8 cellular contexts compared by ENCODE assay signal in the genomic region with DNA sequence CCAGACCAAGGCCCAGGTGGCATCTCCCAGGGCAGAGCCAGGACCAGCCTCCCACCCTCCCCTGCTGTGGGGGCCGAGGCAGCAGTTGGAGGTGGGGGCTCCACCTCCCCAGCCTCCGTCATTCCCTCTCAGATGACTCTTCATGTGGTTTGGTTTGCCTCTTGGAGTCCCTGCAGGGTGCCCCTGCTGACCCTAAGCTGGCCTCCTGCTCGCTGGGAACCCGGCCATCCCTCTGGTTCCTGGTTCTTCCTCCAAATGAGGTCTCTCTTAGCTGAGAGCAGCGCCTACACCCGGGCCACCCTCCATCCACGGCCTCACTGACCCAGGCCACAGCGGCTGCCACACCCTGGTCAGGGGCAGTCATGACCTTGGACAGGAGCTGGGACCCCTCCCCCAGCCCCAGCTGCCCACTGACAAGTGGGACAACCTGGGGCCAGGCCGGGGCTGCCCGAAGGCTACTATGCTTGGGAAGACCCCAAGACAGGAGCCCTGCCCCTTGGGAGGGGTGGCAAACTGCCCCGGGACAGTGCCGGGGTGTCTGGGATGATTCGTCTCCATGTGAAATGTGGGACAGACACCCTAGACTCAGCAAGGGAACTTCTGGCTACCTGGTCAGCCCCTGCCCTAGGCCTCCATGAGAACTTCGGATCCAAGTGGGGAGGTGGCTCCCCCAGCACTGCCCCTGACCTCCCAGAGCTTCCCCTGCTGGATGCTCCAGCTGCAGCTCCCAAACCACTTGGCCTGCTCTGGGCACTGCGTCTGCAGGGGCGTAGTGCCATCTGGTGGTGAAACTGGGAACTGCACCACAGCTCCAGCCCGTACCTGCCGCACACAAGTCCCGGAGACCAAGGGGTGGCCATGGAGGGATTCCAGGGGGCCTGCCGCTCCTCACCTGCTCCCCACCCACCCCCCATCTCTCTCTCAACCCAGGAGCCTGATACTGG.
DNase-seq lines count a peak whose midpoint lies in the region; ATAC-seq, FAIRE-seq and TF ChIP-seq lines count a peak whose summit lies in the region.

No MANE protein-coding gene starts in this region.

- no peaks in the 10 kb centered on the region for H3K9me3 ChIP-seq in endothelial cell of umbilical vein (replicated peaks; ENCODE audit: control insufficient read depth, insufficient read depth, low read length)

- TF ChIP-seq CTCF in CD14-positive monocyte (IDR thresholded peaks at IDR 0.05) (peak; percentile 98), endothelial cell of umbilical vein (IDR thresholded peaks at IDR 0.05; ENCODE audit: extremely low read depth in 1 of 2, insufficient read depth in 1 of 2, low read depth in 1 of 2, low read length in 2 of 2) (peak; percentile 90 to 98)

- no peak overlapping the region for H3K27ac ChIP-seq in endothelial cell of umbilical vein (ENCODE audit: insufficient read depth, low read depth, low read length)

- H3K27ac Mint-ChIP-seq in CD14-positive monocyte: no peak overlapping the region

- H3K9me3 Mint-ChIP-seq in CD14-positive monocyte: peaks cover 0 to 5% (median 0%) of the 10 kb centered on the region in 7 donors

- CTCF ChIA-PET in endothelial cell of umbilical vein (lab: Charles Lee): interaction anchor here (0.5 to 1.8 kb wide), 57 partner anchors 10 to 917 kb away, joined by 3 to 133 read pairs (median 4); partner anchors contain the start of genes BCR, GNAZ, RAB36 and RSPH14

- H3K27me3 ChIP-seq in endothelial cell of umbilical vein (ENCODE audit: control insufficient read depth in 2 of 2, insufficient read depth in 2 of 2, low read length in 2 of 2): no peaks in the 10 kb centered on the region

- no TSS peak for BruUV-seq in endothelial cell of umbilical vein (replicated peaks; lab: Mats Ljungman, UMichigan)

- no peak overlapping the region for H2AFZ ChIP-seq in endothelial cell of umbilical vein (ENCODE audit: low read depth, low read length)

- no peaks in the 10 kb centered on the region for H4K20me1 ChIP-seq in endothelial cell of umbilical vein (replicated peaks; ENCODE audit: control insufficient read depth, extremely low read depth, insufficient read depth, low read length)

- H3K4me1 Mint-ChIP-seq in CD14-positive monocyte: peaks cover 8% of the 10 kb centered on the region

- no peaks in the 10 kb centered on the region for H3K36me3 Mint-ChIP-seq in CD14-positive monocyte

- no peak for TF ChIP-seq POLR2A in endothelial cell of umbilical vein (IDR thresholded peaks at IDR 0.05; ENCODE audit: low read depth, low read length)

- H3K4me3 ChIP-seq in endothelial cell of umbilical vein (replicated peaks in 1 of 3; ENCODE audit: insufficient read depth in 1 of 3, low read depth in 1 of 3, low read length in 3 of 3): no peak overlapping the region

- no peaks in the 10 kb centered on the region for H3K9me1 ChIP-seq in endothelial cell of umbilical vein (replicated peaks; ENCODE audit: control insufficient read depth, extremely low read depth, insufficient read depth, low read length)

- no peak overlapping the region for H3K4me3 Mint-ChIP-seq in CD14-positive monocyte

- no peak overlapping the region for H3K9ac ChIP-seq in endothelial cell of umbilical vein (replicated peaks; ENCODE audit: extremely low read depth, insufficient read depth, low read length)

- H3K27me3 Mint-ChIP-seq in CD14-positive monocyte (ENCODE audit: low read depth in 3 of 3): peaks cover 0 to 7% (median 2%) of the 10 kb centered on the region in 3 donors

- peak; percentile 96 for FAIRE-seq in endothelial cell of umbilical vein (lab: Jason Lieb, UNC)

- H3K36me3 ChIP-seq in endothelial cell of umbilical vein (ENCODE audit: control insufficient read depth in 2 of 2, extremely low read depth in 1 of 2, insufficient read depth in 2 of 2, low read length in 2 of 2): no peaks in the 10 kb centered on the region

- no peaks in the 10 kb centered on the region for H3K4me1 ChIP-seq in endothelial cell of umbilical vein (ENCODE audit: control insufficient read depth, extremely low read depth, insufficient read depth, low read length)

- POLR2A ChIA-PET in endothelial cell of umbilical vein (lab: Charles Lee): no interaction called here

- dilution Hi-C loops in endothelial cell of umbilical vein (cut with MboI; ENCODE audit: extremely low pct_ligation_motif_present, low sequenced_read_pairs): no loop called here

- intact Hi-C loops in CD14-positive monocyte (cut with micrococcal nuclease) (loop anchor here (5.0 to 10.0 kb wide), 2 partner anchors 211 to 213 kb away; no protein-coding TSS in a partner anchor), endothelial cell of umbilical vein (cut with micrococcal nuclease) (loop anchor here (1.0 to 10.0 kb wide), 6 partner anchors 70 to 427 kb away; partner anchors contain the start of genes RAB36 and RSPH14)

- ATAC-seq in HG02642 (IDR thresholded peaks at IDR 0.05; ENCODE audit: poor library complexity, unreplicated experiment) (peak; percentile 58), GM21619 (IDR thresholded peaks at IDR 0.05; ENCODE audit: unreplicated experiment) (no peak)

- DNase-seq in CD14-positive monocyte (ENCODE audit: low spot score): no peak
- peak; percentile 35 for DNase-seq in NOMO-1 treated with DMSO at 0.1 percent for 48 hours (lab: John Stamatoyannopoulos, UW; ENCODE audit: unreplicated experiment)
- DNase-seq in activated CD8-positive, alpha-beta memory T cell treated with anti-CD3 and anti-CD28 coated beads for 4 hours (ENCODE audit: low read depth in 2 of 2): peak; percentile 56 to 64
- DNase-seq in endothelial cell of umbilical vein (ENCODE audit: low read depth, low spot score): peak; percentile 84
- peak; percentile 88 for DNase-seq in midbrain (lab: John Stamatoyannopoulos, UW)
- peak; percentile 67 to 81 for DNase-seq in stimulated activated CD8-positive, alpha-beta memory T cell treated with anti-CD3 and anti-CD28 coated beads, Interleukin-2, amount 100 ng/mL, for 48 hours (ENCODE audit: low read depth in 2 of 2)

- H3K79me2 ChIP-seq in endothelial cell of umbilical vein (ENCODE audit: control insufficient read depth, insufficient read depth, low read length): no peaks in the 10 kb centered on the region

- H3K4me2 ChIP-seq in endothelial cell of umbilical vein (ENCODE audit: insufficient read depth, low read length): no peak overlapping the region

TF ChIP-seq in endothelial cell of umbilical vein, 7 proteins besides CTCF, POLR2A, EP300 and RAD21:
- TF ChIP-seq FOS (IDR thresholded peaks at IDR 0.05; ENCODE audit: borderline replicate concordance, insufficient read depth, low read length) (no peak), GATA2 (IDR thresholded peaks at IDR 0.05; ENCODE audit: insufficient read depth, insufficient read length, low read depth, low read length) (no peak), JUN (IDR thresholded peaks at IDR 0.05; ENCODE audit: borderline replicate concordance, insufficient read depth, insufficient read length, low read depth) (no peak), POLR2AphosphoS5 (IDR thresholded peaks at IDR 0.05; ENCODE audit: insufficient read depth, low read depth, low read length) (no peak), MYC (IDR thresholded peaks at IDR 0.05; ENCODE audit: low read depth, low read length) (no peak), EZH2 (IDR thresholded peaks at IDR 0.05; ENCODE audit: borderline replicate concordance, low read depth, low read length, severe bottlenecking) (no peak)
- TF ChIP-seq, protein P1, sequence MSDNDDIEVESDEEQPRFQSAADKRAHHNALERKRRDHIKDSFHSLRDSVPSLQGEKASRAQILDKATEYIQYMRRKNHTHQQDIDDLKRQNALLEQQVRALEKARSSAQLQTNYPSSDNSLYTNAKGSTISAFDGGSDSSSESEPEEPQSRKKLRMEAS (IDR thresholded peaks at IDR 0.05; ENCODE audit: insufficient read depth, insufficient read length): no peak
TF ChIP-seq in endothelial cell of umbilical vein: peak in this region for 0.
